8 cellular contexts compared by ENCODE assay signal in the genomic region with DNA sequence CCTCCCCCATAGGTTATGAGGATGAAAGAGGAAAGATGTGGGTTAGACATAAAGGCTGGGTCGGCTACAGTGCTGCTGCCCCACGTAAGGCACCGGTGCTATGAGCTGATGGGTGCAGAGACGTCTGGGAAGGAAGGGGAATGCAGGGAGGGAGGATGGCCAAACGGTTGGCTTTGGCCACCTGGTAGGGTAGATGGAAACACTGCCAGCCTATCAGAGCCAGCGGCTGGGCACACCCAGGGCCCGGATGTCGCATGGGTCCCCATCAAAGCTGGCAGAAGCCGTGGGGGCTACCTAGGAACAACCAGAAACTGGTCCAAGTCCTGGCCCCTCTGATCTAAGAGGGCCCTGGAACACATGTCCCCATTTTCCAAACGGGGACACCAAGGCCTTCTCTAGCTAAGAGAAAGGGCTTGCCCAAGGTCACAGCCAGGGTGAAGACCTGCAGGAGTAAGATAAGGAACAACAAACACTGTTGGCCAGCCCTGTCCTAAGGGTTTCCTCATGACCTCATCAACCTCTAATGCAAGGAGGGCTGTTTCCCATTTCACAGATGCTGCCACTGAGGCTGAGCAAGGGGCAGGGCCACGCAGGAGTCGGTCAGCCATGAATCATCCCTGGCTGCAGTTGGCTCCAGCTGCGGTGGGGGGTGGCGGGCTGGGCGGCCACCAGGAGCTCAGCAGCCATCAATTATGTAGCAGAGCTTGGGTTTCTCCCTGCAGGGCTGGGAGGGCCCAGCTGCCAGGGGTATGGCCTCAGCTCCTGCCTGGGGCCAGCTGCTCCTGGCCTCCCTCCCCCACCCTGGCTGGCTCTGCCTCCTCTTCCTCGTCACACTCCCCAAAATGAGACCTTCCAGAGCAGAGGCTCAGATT. TPM values are rescaled to one million over a fixed set of nuclear protein-coding genes. Genes with fewer than 3 reads are reported as not detected.
DNase-seq lines count a peak whose midpoint lies in the region; ATAC-seq and TF ChIP-seq lines count a peak whose summit lies in the region.

No MANE protein-coding gene starts in this region.

- peak overlapping the region; percentile 77 for H3K27ac Mint-ChIP-seq in memory B cell
- no peak overlapping the region for H3K27ac Mint-ChIP-seq in activated CD4-positive, alpha-beta memory T cell treated with anti-CD3 and anti-CD28 coated beads for 36 hours

- H3K4me3 ChIP-seq in AG10803 (ENCODE audit: low read length): no peak overlapping the region
- H3K4me3 ChIP-seq in MG63: no peak overlapping the region
- H3K4me3 ChIP-seq in brain microvascular endothelial cell (ENCODE audit: low read depth, low read length): no peak overlapping the region

- H3K27ac ChIP-seq in brain microvascular endothelial cell: no peak overlapping the region

- H3K9me3 ChIP-seq in MG63: no peaks in the 10 kb centered on the region

- H3K9me3 Mint-ChIP-seq in memory B cell: no peaks in the 10 kb centered on the region
- H3K9me3 Mint-ChIP-seq in activated CD4-positive, alpha-beta memory T cell treated with anti-CD3 and anti-CD28 coated beads for 36 hours: no peaks in the 10 kb centered on the region

- POLR2A ChIA-PET in activated CD4-positive, alpha-beta memory T cell treated with anti-CD3 and anti-CD28 coated beads for 36 hours (lab: Charles Lee): interaction anchor here (0.8 kb wide), 1 partner anchor 15 kb away, joined by 3 read pairs; no protein-coding TSS in a partner anchor

- H3K36me3 ChIP-seq in MG63 (no peaks in the 10 kb centered on the region), brain microvascular endothelial cell (replicated peaks) (no peaks in the 10 kb centered on the region)

- H3K27me3 Mint-ChIP-seq in memory B cell: no peaks in the 10 kb centered on the region
- H3K27me3 Mint-ChIP-seq in activated CD4-positive, alpha-beta memory T cell treated with anti-CD3 and anti-CD28 coated beads for 36 hours: no peaks in the 10 kb centered on the region

- H3K36me3 Mint-ChIP-seq in memory B cell: peaks cover 2% of the 10 kb centered on the region
- peaks cover 2% of the 10 kb centered on the region for H3K36me3 Mint-ChIP-seq in activated CD4-positive, alpha-beta memory T cell treated with anti-CD3 and anti-CD28 coated beads for 36 hours

- in situ Hi-C loops in brain microvascular endothelial cell (cut with HindIII; ENCODE audit: low pct_ligation_motif_present, low sequenced_read_pairs): no loop called here
- in situ Hi-C loops in ACHN (cut with HindIII; ENCODE audit: low pct_ligation_motif_present, low pct_unique_long_range_greater_than_20kb, low sequenced_read_pairs): no loop called here

- CTCF ChIA-PET in activated CD4-positive, alpha-beta memory T cell treated with anti-CD3 and anti-CD28 coated beads for 36 hours (lab: Charles Lee): interaction anchor here (0.7 kb wide), 1 partner anchor 115 kb away, joined by 3 read pairs; no protein-coding TSS in a partner anchor

- peaks cover 25% of the 10 kb centered on the region for H3K4me1 Mint-ChIP-seq in memory B cell
- H3K4me1 Mint-ChIP-seq in activated CD4-positive, alpha-beta memory T cell treated with anti-CD3 and anti-CD28 coated beads for 36 hours (ENCODE audit: low read depth): peaks cover 24% of the 10 kb centered on the region

- DNase-seq in AG10803 (ENCODE audit: low read depth) (peak; percentile 87), MG63 (peak; percentile 92), brain microvascular endothelial cell (peak; percentile 43), memory B cell (ENCODE audit: low spot score in 2 of 2) (no peak), ACHN (no peak), 8988T (no peak)
- DNase-seq in activated CD4-positive, alpha-beta memory T cell treated with anti-CD3 and anti-CD28 coated beads for 36 hours: no peak

- TF ChIP-seq CTCF in AG10803 (conservative IDR thresholded peaks at IDR 0.05; ENCODE audit: low read length) (no peak), brain microvascular endothelial cell (IDR thresholded peaks at IDR 0.05; ENCODE audit: low read depth, low read length, missing control alignments) (no peak)

- H3K4me3 Mint-ChIP-seq in memory B cell: no peak overlapping the region
- H3K4me3 Mint-ChIP-seq in activated CD4-positive, alpha-beta memory T cell treated with anti-CD3 and anti-CD28 coated beads for 36 hours: no peak overlapping the region

- no peak for ATAC-seq in memory B cell (ENCODE audit: low read depth)
- ATAC-seq in GM19455 (IDR thresholded peaks at IDR 0.05; ENCODE audit: unreplicated experiment): no peak

- H3K27me3 ChIP-seq in MG63 (no peaks in the 10 kb centered on the region), brain microvascular endothelial cell (replicated peaks) (no peaks in the 10 kb centered on the region)

- intact Hi-C loops in activated CD4-positive, alpha-beta memory T cell treated with anti-CD3 and anti-CD28 coated beads for 36 hours (cut with micrococcal nuclease): no loop called here

RNA-seq across cellular contexts. Expression of gene SH3GLB2, which starts 4.9 kb away (rescaled TPM):
- 36.7 and 42.7 TPM in 2 replicates for total RNA-seq in MG63 (2014; rRNA removed; shearing (Covaris generic); ENCODE audit: low replicate concordance)
- 10 to 100 TPM; 59.5 to 62.3 TPM for total RNA-seq in activated CD4-positive, alpha-beta memory T cell treated with anti-CD3 and anti-CD28 coated beads for 36 hours

RNA-seq across cellular contexts. Expression of gene MIGA2, which starts 13.2 kb away (rescaled TPM):
- total RNA-seq in MG63 (2014; rRNA removed; shearing (Covaris generic); ENCODE audit: low replicate concordance): 16.5 and 19.3 TPM in 2 replicates
- 10 to 100 TPM; 26.1 to 26.5 TPM for total RNA-seq in activated CD4-positive, alpha-beta memory T cell treated with anti-CD3 and anti-CD28 coated beads for 36 hours

RNA-seq across cellular contexts. Expression of gene DOLPP1, which starts 57.6 kb away (rescaled TPM):
- total RNA-seq in MG63 (2014; rRNA removed; shearing (Covaris generic); ENCODE audit: low replicate concordance): 18.4 and 24.9 TPM in 2 replicates
- 10 to 100 TPM; 13.9 to 15.3 TPM for total RNA-seq in activated CD4-positive, alpha-beta memory T cell treated with anti-CD3 and anti-CD28 coated beads for 36 hours

Comparison
In these comparisons a context has a peak if more than half of its experiments do, and no peak if none do; other contexts are left out.
1. DNase-seq: peak in AG10803 (single experiment), MG63 (single experiment) and brain microvascular endothelial cell (single experiment); none in memory B cell (0 of 2), ACHN (single experiment), activated CD4-positive, alpha-beta memory T cell treated with anti-CD3 and anti-CD28 coated beads for 36 hours (single experiment) and 8988T (single experiment).